In the genomic region with DNA sequence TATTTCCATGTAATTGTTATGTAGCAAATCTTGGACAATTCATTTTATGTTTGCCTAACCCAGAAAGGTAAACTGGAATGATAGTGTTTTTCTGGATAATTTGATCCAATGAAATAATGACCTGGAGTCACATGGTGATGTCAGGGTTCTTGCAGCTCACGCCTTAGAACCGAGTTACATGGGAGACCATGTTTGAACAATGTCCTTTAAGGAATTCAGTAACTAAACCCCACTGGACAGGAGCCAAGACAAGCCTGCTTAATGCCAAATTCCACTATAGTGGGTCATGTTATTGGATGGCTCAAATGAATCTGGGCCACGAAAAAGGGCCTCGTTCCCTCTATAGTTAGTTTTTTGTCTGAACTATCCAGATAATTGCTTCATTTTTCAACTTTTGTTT, we compare ENCODE assay signal across 18 cellular contexts.
DNase-seq lines count a peak whose midpoint lies in the region; TF ChIP-seq lines count a peak whose summit lies in the region.
"Had no signal": no experiment of that assay in that cellular context is flagged by ENCODE, and none has a peak within 500 bp of the region (broad histone marks: within the 10 kb centered on the region; RNA-seq: fewer than 3 reads in every experiment).

No MANE protein-coding gene starts in this region.

- CTCF ChIA-PET in Calu3 (lab: Charles Lee): interaction anchor here (0.6 to 0.9 kb wide), 2 partner anchors 34 to 322 kb away, joined by 3 read pairs; no protein-coding TSS in a partner anchor

- no peaks in the 10 kb centered on the region for H3K27me3 Mint-ChIP-seq in Calu3 (ENCODE audit: unreplicated experiment)

- no peak overlapping the region for H3K27ac Mint-ChIP-seq in Calu3 (ENCODE audit: unreplicated experiment)
- H3K27ac Mint-ChIP-seq: activated naive CD4-positive, alpha-beta T cell treated with anti-CD3 and anti-CD28 coated beads for 36 hours; CD8-positive, alpha-beta T cell; memory B cell; neural progenitor cell; stimulated activated naive B cell treated with anti-CD40 and anti-IgM and Interleukin-4, amounts not matched to agents 10 μg/mL and 1 μg/mL and 100 μg/mL, for 72 hours; T-helper 1 cell treated with Interleukin-12 subunit alpha and Interleukin-12 subunit beta and Interleukin-4 antibody, amounts not matched to agents 30 μg/mL and 1 μg/mL, for 36 hours had no signal

- TF ChIP-seq CTCF in Calu3 (IDR thresholded peaks at IDR 0.05; ENCODE audit: unreplicated experiment) (no peak), cardiac fibroblast (IDR thresholded peaks at IDR 0.05; ENCODE audit: low read depth, low read length) (no peak)

- peaks cover 8% of the 10 kb centered on the region for H3K4me1 Mint-ChIP-seq in Calu3 (ENCODE audit: low read depth, unreplicated experiment)
- H3K4me1 Mint-ChIP-seq: memory B cell; neural progenitor cell; stimulated activated naive B cell treated with anti-CD40 and anti-IgM and Interleukin-4, amounts not matched to agents 10 μg/mL and 1 μg/mL and 100 μg/mL, for 72 hours had no signal

- peaks cover 5% of the 10 kb centered on the region for H3K9me3 Mint-ChIP-seq in Calu3 (ENCODE audit: low read depth, unreplicated experiment)

- no peaks in the 10 kb centered on the region for H3K36me3 Mint-ChIP-seq in Calu3 (ENCODE audit: insufficient read depth, unreplicated experiment)
- H3K36me3 Mint-ChIP-seq: CD8-positive, alpha-beta T cell; memory B cell; neural progenitor cell; stimulated activated naive B cell treated with anti-CD40 and anti-IgM and Interleukin-4, amounts not matched to agents 10 μg/mL and 1 μg/mL and 100 μg/mL, for 72 hours had no signal

- DNase-seq in Calu3 (peak; percentile 66), NCI-H460 (ENCODE audit: extremely low read depth, low read depth) (peak; percentile 19), cardiac fibroblast (ENCODE audit: low read depth in 2 of 2) (peak; percentile 83 to 97), left kidney (ENCODE audit: low read depth, low spot score) (peak; percentile 41), NCI-H2081 (lab: John Stamatoyannopoulos, UW) (no peak), retina (no peak), HK-2 (ENCODE audit: unreplicated experiment) (no peak), NCI-H1092 (lab: John Stamatoyannopoulos, UW) (no peak)
- DNase-seq: activated CD4-positive, CD25-positive, alpha-beta regulatory T cell treated with anti-CD3 and anti-CD28 coated beads, Interleukin-2, amount 50 U/mL, for 72 hours; activated CD8-positive, alpha-beta memory T cell treated with anti-CD3 and anti-CD28 coated beads, Interleukin-2, amount 50 U/mL, for 4 hours; activated naive CD4-positive, alpha-beta T cell treated with anti-CD3 and anti-CD28 coated beads for 36 hours; CD8-positive, alpha-beta T cell; PC-9; sigmoid colon; stimulated activated naive B cell treated with anti-CD40 and anti-IgM and Interleukin-4, amounts not matched to agents 10 μg/mL and 1 μg/mL and 100 μg/mL, for 72 hours had no signal

- no peak overlapping the region for H3K4me3 ChIP-seq in cardiac fibroblast (replicated peaks in 1 of 2; ENCODE audit: low read depth in 2 of 2, low read length in 2 of 2)
- H3K4me3 ChIP-seq: neural progenitor cell, PC-9, sigmoid colon had no signal

- BruUV-seq in Calu3 (replicated peaks; lab: Mats Ljungman, UMichigan): no TSS peak

- no peak overlapping the region for H3K4me3 Mint-ChIP-seq in Calu3 (ENCODE audit: low read depth, unreplicated experiment)
- H3K4me3 Mint-ChIP-seq: activated naive CD4-positive, alpha-beta T cell treated with anti-CD3 and anti-CD28 coated beads for 36 hours; CD8-positive, alpha-beta T cell; memory B cell; neural progenitor cell; stimulated activated naive B cell treated with anti-CD40 and anti-IgM and Interleukin-4, amounts not matched to agents 10 μg/mL and 1 μg/mL and 100 μg/mL, for 72 hours; T-helper 1 cell treated with Interleukin-12 subunit alpha and Interleukin-12 subunit beta and Interleukin-4 antibody, amounts not matched to agents 30 μg/mL and 1 μg/mL, for 36 hours had no signal

- intact Hi-C loops in Calu3 (cut with micrococcal nuclease; ENCODE audit: unreplicated experiment): no loop called here

Comparison
In these comparisons a context has a peak if more than half of its experiments do, and no peak if none do; other contexts are left out.
1. DNase-seq: peak in Calu3 (single experiment), NCI-H460 (single experiment), cardiac fibroblast (2 of 2) and left kidney (single experiment); none in NCI-H2081 (0 of 2), retina (single experiment), HK-2 (single experiment) and NCI-H1092 (single experiment).